14 cellular contexts compared by ENCODE assay signal in genomic region chr16:82043680-82044584, GRCh38. TPM values are rescaled to one million over a fixed set of nuclear protein-coding genes. Genes with fewer than 3 reads are reported as not detected.
A peak's percentile ranks its signal among the peaks of the same experiment; 100 is the strongest.
DNase-seq lines count a peak whose midpoint lies in the region; ATAC-seq, FAIRE-seq and TF ChIP-seq lines count a peak whose summit lies in the region.
"Had no signal": no experiment of that assay in that cellular context is flagged by ENCODE, and none has a peak within 500 bp of the region (broad histone marks: within the 10 kb centered on the region; RNA-seq: fewer than 3 reads in every experiment).

No MANE protein-coding gene starts in this region.

- ATAC-seq in left lobe of liver = peak; percentile 63
- no peak for ATAC-seq in GM18511 (IDR thresholded peaks at IDR 0.05; ENCODE audit: unreplicated experiment)
- no peak for ATAC-seq in GM18520 (IDR thresholded peaks at IDR 0.05; ENCODE audit: unreplicated experiment)
- no peak for ATAC-seq in HG02571 (IDR thresholded peaks at IDR 0.05; ENCODE audit: unreplicated experiment)

- no peaks in the 10 kb centered on the region for H3K27me3 ChIP-seq in bronchial epithelial cell (ENCODE audit: control insufficient read depth, insufficient read depth, low read length)

- TF ChIP-seq CTCF in HFF-Myc (IDR thresholded peaks at IDR 0.05; ENCODE audit: low read depth, low read length, missing control alignments) = no peak
- TF ChIP-seq CTCF in bronchial epithelial cell (IDR thresholded peaks at IDR 0.05; ENCODE audit: insufficient read depth, low read length, severe bottlenecking) = no peak
- no peak for TF ChIP-seq CTCF in kidney (IDR thresholded peaks at IDR 0.05; ENCODE audit: borderline replicate concordance, extremely low read depth, insufficient read depth)

- no peak overlapping the region for H3K27ac ChIP-seq in kidney (ENCODE audit: low read depth in 2 of 2, low read length in 2 of 2)

- intact Hi-C loops in kidney (cut with DNase I) = no loop called here

- peak; percentile 22 for DNase-seq in A172 (ENCODE audit: low spot score)
- DNase-seq in HFF-Myc (ENCODE audit: extremely low read depth, low read depth) = peak; percentile 24
- peak; percentile 63 for DNase-seq in bronchial epithelial cell (ENCODE audit: low read depth)
- DNase-seq in left lobe of liver (ENCODE audit: low spot score) = no peak
- DNase-seq in kidney = no peak
- DNase-seq: AML-193; GDM1; immature natural killer cell; NCI-H187 treated with DMSO at 0.1 percent for 48 hours; stimulated activated CD4-positive, alpha-beta T cell treated with anti-CD3 and anti-CD28 coated beads, Interleukin-2, amount 100 ng/mL, for 24 hours; T-helper 9 cell had no signal

- no peaks in the 10 kb centered on the region for H3K9me3 ChIP-seq in kidney (ENCODE audit: control insufficient read depth in 1 of 2, low read length in 2 of 2)

- H3K36me3 ChIP-seq in bronchial epithelial cell (ENCODE audit: control insufficient read depth, insufficient read depth, low read length) = no peaks in the 10 kb centered on the region
- no peaks in the 10 kb centered on the region for H3K36me3 ChIP-seq in kidney (ENCODE audit: control insufficient read depth in 1 of 2, insufficient read depth in 2 of 2, low read length in 2 of 2)

- peaks cover 0 to 2% of the 10 kb centered on the region in 2 donors for H3K4me1 ChIP-seq in kidney (ENCODE audit: control insufficient read depth in 1 of 2, insufficient read depth in 1 of 2, low read depth in 1 of 2, low read length in 2 of 2)

- H3K4me3 ChIP-seq in HFF-Myc (replicated peaks; ENCODE audit: low read depth, low read length) = no peak overlapping the region
- H3K4me3 ChIP-seq in bronchial epithelial cell (ENCODE audit: low read depth, low read length) = no peak overlapping the region
- no peak overlapping the region for H3K4me3 ChIP-seq in kidney (ENCODE audit: low read length in 2 of 2)

- FAIRE-seq in bronchial epithelial cell (lab: Jason Lieb, UNC) = no peak
- no peak for FAIRE-seq in kidney (lab: Jason Lieb, UNC)

- H3K9ac ChIP-seq in kidney (ENCODE audit: low read length in 2 of 2) = no peak overlapping the region

RNA-seq across cellular contexts. Expression of gene HSD17B2, which starts 8.9 kb away (rescaled TPM):
- 0.91 TPM in 1 of 2 replicates, not detected in the other for total RNA-seq in A172 (2014; rRNA removed; shearing (Covaris generic))
- total RNA-seq in bronchial epithelial cell (10.4 and 63.7 TPM in 2 replicates), left lobe of liver (82.7 TPM), kidney (0.79 TPM)
- 1.8 TPM for polyA plus RNA-seq in kidney (ENCODE audit: insufficient read depth, low read depth, low replicate concordance)
- polyA plus RNA-seq: immature natural killer cell had no signal

RNA-seq across cellular contexts. Expression of gene SDR42E1, which starts 32.7 kb away (rescaled TPM):
- 0.03 and 0.14 TPM in 2 replicates for total RNA-seq in A172 (2014; rRNA removed; shearing (Covaris generic))
- total RNA-seq in bronchial epithelial cell = 23.2 and 29.1 TPM in 2 replicates
- total RNA-seq in left lobe of liver = 4.1 TPM
- 15.0 TPM for total RNA-seq in kidney
- polyA plus RNA-seq in kidney (ENCODE audit: insufficient read depth, low read depth, low replicate concordance) = 2.5 TPM

Comparison
In these comparisons a context has a peak if more than half of its experiments do, and no peak if none do; other contexts are left out.
1. DNase-seq: peak in A172 (single experiment), HFF-Myc (single experiment) and bronchial epithelial cell (single experiment); none in left lobe of liver (single experiment) and kidney (single experiment).